In genomic region chr1:54327386-54328116, GRCh38 we compare ENCODE assay signal across 10 cellular contexts.
A peak's percentile ranks its signal among the peaks of the same experiment; 100 is the strongest.
DNase-seq lines count a peak whose midpoint lies in the region; ATAC-seq, FAIRE-seq and TF ChIP-seq lines count a peak whose summit lies in the region.
"Had no signal": no experiment of that assay in that cellular context is flagged by ENCODE, and none has a peak within 500 bp of the region (broad histone marks: within the 10 kb centered on the region; RNA-seq: fewer than 3 reads in every experiment).

No MANE protein-coding gene starts in this region.

- peaks cover 100% of the 10 kb centered on the region for H3K4me1 ChIP-seq in left ventricle myocardium inferior
- peaks cover 14% of the 10 kb centered on the region for H3K4me1 ChIP-seq in astrocyte (ENCODE audit: insufficient read depth, low read length)
- H3K4me1 ChIP-seq in mesenchymal stem cell (ENCODE audit: control insufficient read depth, insufficient read depth, low read depth, low read length), result peaks cover 19% of the 10 kb centered on the region
- peaks cover 20 to 68% of the 10 kb centered on the region in 2 donors for H3K4me1 ChIP-seq in uterus
- peaks cover 5% of the 10 kb centered on the region for H3K4me1 ChIP-seq in effector memory CD4-positive, alpha-beta T cell (ENCODE audit: control insufficient read depth, insufficient read depth, low read length, poor library complexity, severe bottlenecking)

- no peak overlapping the region for H2BK15ac ChIP-seq in mesenchymal stem cell (ENCODE audit: low read depth, poor library complexity, severe bottlenecking)

- peak overlapping the region in 1 of 2 experiments; percentile 63 for H3K14ac ChIP-seq in mesenchymal stem cell (ENCODE audit: low read length in 2 of 2)

- peak overlapping the region; percentile 49 to 91 for H3K18ac ChIP-seq in mesenchymal stem cell (ENCODE audit: low read depth in 1 of 2, low read length in 2 of 2)

- no peaks in the 10 kb centered on the region for H3K9me3 Mint-ChIP-seq in astrocyte (ENCODE audit: unreplicated experiment)

- TF ChIP-seq POLR2A in uterus (IDR thresholded peaks at IDR 0.05), result no peak

- no peak overlapping the region for H2BK120ac ChIP-seq in mesenchymal stem cell (ENCODE audit: low read depth, low read length)

- peaks cover 47% of the 10 kb centered on the region for H3K79me2 ChIP-seq in astrocyte (ENCODE audit: insufficient read depth, low read length)

- DNase-seq in left ventricle myocardium inferior (no peak), Right ventricle myocardium inferior (ENCODE audit: missing footprints) (no peak), astrocyte (ENCODE audit: low read depth) (no peak), mesenchymal stem cell (peak; percentile 69), uterus (no peak), SHP77 treated with DMSO at 0.1 percent for 48 hours (lab: John Stamatoyannopoulos, UW) (no peak), NCI-H1105 (lab: John Stamatoyannopoulos, UW) (no peak)
- DNase-seq in effector memory CD4-positive, alpha-beta T cell, result no peak
- DNase-seq: COR-L47, SIG-M5 had no signal

- H2BK12ac ChIP-seq in mesenchymal stem cell (ENCODE audit: low read length in 2 of 2), result peak overlapping the region; percentile 44 to 70

- peaks cover 4% of the 10 kb centered on the region for H3K36me3 Mint-ChIP-seq in astrocyte (ENCODE audit: low read depth, unreplicated experiment)

- H3K27me3 ChIP-seq in left ventricle myocardium inferior (ENCODE audit: low read depth), result no peaks in the 10 kb centered on the region
- H3K27me3 ChIP-seq in astrocyte (ENCODE audit: insufficient read depth, low read length), result no peaks in the 10 kb centered on the region
- no peaks in the 10 kb centered on the region for H3K27me3 ChIP-seq in mesenchymal stem cell (ENCODE audit: control insufficient read depth in 1 of 2, insufficient read depth in 1 of 2, low read length in 2 of 2)
- no peaks in the 10 kb centered on the region for H3K27me3 ChIP-seq in uterus
- H3K27me3 ChIP-seq in effector memory CD4-positive, alpha-beta T cell (replicated peaks; ENCODE audit: control insufficient read depth, insufficient read depth, low read length, poor library complexity, severe bottlenecking), result no peaks in the 10 kb centered on the region

- H3K4ac ChIP-seq in mesenchymal stem cell (ENCODE audit: low read depth in 1 of 2, low read length in 2 of 2), result peak overlapping the region; percentile 46 to 89

- no peaks in the 10 kb centered on the region for H3K27me3 Mint-ChIP-seq in astrocyte (ENCODE audit: low read depth, unreplicated experiment)

- H4K20me1 ChIP-seq in astrocyte (ENCODE audit: insufficient read depth, low read length), result peaks cover 100% of the 10 kb centered on the region

- H3K36me3 ChIP-seq in left ventricle myocardium inferior, result no peaks in the 10 kb centered on the region
- no peaks in the 10 kb centered on the region for H3K36me3 ChIP-seq in astrocyte (ENCODE audit: insufficient read depth, low read length)
- H3K36me3 ChIP-seq in mesenchymal stem cell (ENCODE audit: control insufficient read depth in 1 of 2, insufficient read depth in 2 of 2, low read depth in 1 of 2, low read length in 2 of 2), result peaks cover 0 to 9% of the 10 kb centered on the region in 2 experiments
- H3K36me3 ChIP-seq in uterus, result no peaks in the 10 kb centered on the region
- no peaks in the 10 kb centered on the region for H3K36me3 ChIP-seq in effector memory CD4-positive, alpha-beta T cell (ENCODE audit: control insufficient read depth, insufficient read depth, low read length)

- H3K4me2 ChIP-seq in astrocyte (ENCODE audit: low read length) (peak overlapping the region; percentile 51), mesenchymal stem cell (ENCODE audit: low read length, poor library complexity, severe bottlenecking) (no peak overlapping the region)

- H4K91ac ChIP-seq in mesenchymal stem cell (ENCODE audit: low read length), result peak overlapping the region; percentile 12

- H2AK5ac ChIP-seq in mesenchymal stem cell (ENCODE audit: low read length, severe bottlenecking), result no peak overlapping the region

- intact Hi-C loops in left ventricle myocardium inferior (cut with micrococcal nuclease), result no loop called here
- intact Hi-C loops in Right ventricle myocardium inferior (cut with DNase I), result no loop called here
- intact Hi-C loops in uterus (cut with DNase I; ENCODE audit: low total_unique reads), result loop anchor here (10.0 kb wide), 1 partner anchor 53 kb away; no protein-coding TSS in a partner anchor

- H3K9ac ChIP-seq in astrocyte (ENCODE audit: low read length) (no peak overlapping the region), mesenchymal stem cell (ENCODE audit: low read length) (peak overlapping the region; percentile 77)

- peak overlapping the region; percentile 13 for H3K27ac Mint-ChIP-seq in astrocyte (ENCODE audit: unreplicated experiment)

- H3K27ac ChIP-seq in left ventricle myocardium inferior (replicated peaks) (peak overlapping the region; percentile 27), astrocyte (ENCODE audit: low read depth, low read length) (no peak overlapping the region), mesenchymal stem cell (ENCODE audit: low read length, poor library complexity, severe bottlenecking) (no peak overlapping the region), uterus (peak overlapping the region; percentile 83 to 88)
- no peak overlapping the region for H3K27ac ChIP-seq in effector memory CD4-positive, alpha-beta T cell (ENCODE audit: insufficient read depth, low read length, poor library complexity, severe bottlenecking)

- H3K4me1 Mint-ChIP-seq in astrocyte (ENCODE audit: low read depth, unreplicated experiment), result peaks cover 41% of the 10 kb centered on the region

- H3K4me3 Mint-ChIP-seq in astrocyte (ENCODE audit: unreplicated experiment), result no peak overlapping the region

- peaks cover 54% of the 10 kb centered on the region for H3K79me1 ChIP-seq in mesenchymal stem cell (replicated peaks; ENCODE audit: low read length, poor library complexity, severe bottlenecking)

- peak overlapping the region; percentile 33 for H4K8ac ChIP-seq in mesenchymal stem cell (ENCODE audit: low read length)

- H3K23ac ChIP-seq in mesenchymal stem cell (ENCODE audit: low read length in 2 of 2), result no peak overlapping the region

- H3K9me3 ChIP-seq in left ventricle myocardium inferior (replicated peaks), result no peaks in the 10 kb centered on the region
- no peaks in the 10 kb centered on the region for H3K9me3 ChIP-seq in astrocyte (ENCODE audit: insufficient read depth, low read depth, low read length)
- no peaks in the 10 kb centered on the region for H3K9me3 ChIP-seq in mesenchymal stem cell (ENCODE audit: control insufficient read depth, low read length)
- H3K9me3 ChIP-seq in uterus, result no peaks in the 10 kb centered on the region
- H3K9me3 ChIP-seq in effector memory CD4-positive, alpha-beta T cell (ENCODE audit: control insufficient read depth, low read length), result no peaks in the 10 kb centered on the region

- no peak overlapping the region for H2BK5ac ChIP-seq in mesenchymal stem cell (ENCODE audit: low read depth, low read length, poor library complexity, severe bottlenecking)

- no peak for ATAC-seq in Right ventricle myocardium inferior

- H2AFZ ChIP-seq in astrocyte (ENCODE audit: low read depth, low read length), result no peak overlapping the region
- no peak overlapping the region for H2AFZ ChIP-seq in mesenchymal stem cell (ENCODE audit: low read depth, low read length)

- H3K4me3 ChIP-seq in left ventricle myocardium inferior, result no peak overlapping the region
- no peak overlapping the region for H3K4me3 ChIP-seq in astrocyte (ENCODE audit: insufficient read depth, low read depth, low read length)
- peak overlapping the region in 1 of 2 experiments; percentile 25 for H3K4me3 ChIP-seq in mesenchymal stem cell (ENCODE audit: insufficient read depth in 1 of 2, low read depth in 1 of 2, low read length in 2 of 2)
- H3K4me3 ChIP-seq in uterus, result no peak overlapping the region
- H3K4me3 ChIP-seq in effector memory CD4-positive, alpha-beta T cell (ENCODE audit: insufficient read depth, low read depth, low read length, poor library complexity, severe bottlenecking), result no peak overlapping the region

- no peak for FAIRE-seq in astrocyte (lab: Jason Lieb, UNC)

- no peak for TF ChIP-seq CTCF in left ventricle myocardium inferior (IDR thresholded peaks at IDR 0.05; ENCODE audit: borderline replicate concordance)
- TF ChIP-seq CTCF in astrocyte (IDR thresholded peaks at IDR 0.05; ENCODE audit: insufficient read depth, low read depth, low read length), result no peak
- TF ChIP-seq CTCF in uterus (IDR thresholded peaks at IDR 0.05), result no peak

- 19% methylated on average over 12 of the region's 15 CpGs for WGBS in mesenchymal stem cell

Comparison
In these comparisons a context has a peak if more than half of its experiments do, and no peak if none do; other contexts are left out.
1. H3K27ac ChIP-seq: peak in left ventricle myocardium inferior (single experiment) and uterus (2 of 2); none in astrocyte (single experiment), mesenchymal stem cell (single experiment) and effector memory CD4-positive, alpha-beta T cell (single experiment).